9 cellular contexts compared by ENCODE assay signal in the genomic region with DNA sequence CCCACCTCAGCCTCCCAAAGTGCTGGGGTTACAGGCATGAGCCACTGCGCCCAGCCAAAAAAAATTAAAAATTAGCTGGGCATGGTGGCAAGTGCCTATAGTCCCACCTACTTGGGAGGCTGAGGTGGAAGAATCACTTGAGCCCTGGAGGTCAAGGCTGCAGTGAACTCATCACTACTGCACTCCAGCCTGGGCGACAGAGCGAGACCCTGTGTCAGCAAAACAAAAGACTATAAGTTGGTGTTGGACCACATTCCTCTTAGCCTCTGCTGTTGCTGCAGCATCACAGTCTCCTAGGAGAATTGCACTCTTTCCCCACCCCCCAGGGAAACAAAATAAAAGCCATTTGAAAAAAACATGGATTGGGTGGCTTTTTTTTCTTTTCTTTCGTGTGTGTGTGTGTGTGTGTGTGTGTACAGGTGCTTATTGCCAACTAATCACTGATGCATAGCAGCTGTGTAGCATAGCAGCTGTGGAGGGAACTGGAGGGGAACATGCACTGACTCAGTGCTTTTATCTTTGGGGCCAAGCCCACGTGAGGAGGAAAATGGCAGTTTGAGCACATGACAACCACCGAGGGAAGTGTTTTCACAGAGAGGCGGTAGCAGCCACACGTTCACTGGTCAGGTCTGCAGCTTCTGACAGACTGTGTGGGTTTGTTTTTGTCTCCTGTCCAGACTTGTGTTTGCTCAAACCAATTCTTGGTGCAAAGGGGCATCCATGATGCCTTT. TPM values are rescaled to one million over a fixed set of nuclear protein-coding genes. Genes with fewer than 3 reads are reported as not detected.
DNase-seq lines count a peak whose midpoint lies in the region; ATAC-seq, FAIRE-seq and TF ChIP-seq lines count a peak whose summit lies in the region.
"Had no signal": no experiment of that assay in that cellular context is flagged by ENCODE, and none has a peak within 500 bp of the region (broad histone marks: within the 10 kb centered on the region; RNA-seq: fewer than 3 reads in every experiment).

No MANE protein-coding gene starts in this region.

- ATAC-seq in GM19467 (IDR thresholded peaks at IDR 0.05; ENCODE audit: unreplicated experiment) = peak; percentile 32

- peaks cover 17% of the 10 kb centered on the region for H3K4me1 Mint-ChIP-seq in activated CD4-positive, alpha-beta T cell treated with anti-CD3 and anti-CD28 coated beads, Interleukin-2, amount 10 ng/mL, durations not matched to agents 24 days and 14 days

- peak; percentile 9 for DNase-seq in A172 (ENCODE audit: low spot score)
- no peak for DNase-seq in AG08396 (ENCODE audit: low spot score)
- DNase-seq in kidney = no peak
- DNase-seq in activated CD4-positive, alpha-beta T cell treated with anti-CD3 and anti-CD28 coated beads, Interleukin-2, amount 10 ng/mL, durations not matched to agents 24 days and 14 days = no peak
- DNase-seq in activated CD4-positive, alpha-beta T cell treated with anti-CD3 and anti-CD28 coated beads for 1 hour = no peak

- FAIRE-seq in kidney (lab: Jason Lieb, UNC) = no peak

- no peak overlapping the region for H3K4me3 Mint-ChIP-seq in activated CD4-positive, alpha-beta T cell treated with anti-CD3 and anti-CD28 coated beads, Interleukin-2, amount 10 ng/mL, durations not matched to agents 24 days and 14 days

- no peak overlapping the region for H3K9ac ChIP-seq in kidney (ENCODE audit: low read length in 2 of 2)

- intact Hi-C loops in kidney (cut with DNase I) = no loop called here
- intact Hi-C loops in activated CD4-positive, alpha-beta T cell treated with anti-CD3 and anti-CD28 coated beads, Interleukin-2, amount 10 ng/mL, durations not matched to agents 24 days and 14 days (cut with micrococcal nuclease) = no loop called here

- no peaks in the 10 kb centered on the region for H3K9me3 ChIP-seq in KOPT-K1 (ENCODE audit: insufficient read depth, low read length, poor library complexity, severe bottlenecking)
- H3K9me3 ChIP-seq in kidney (ENCODE audit: control insufficient read depth in 1 of 2, low read length in 2 of 2) = no peaks in the 10 kb centered on the region

- H3K36me3 ChIP-seq in KOPT-K1 (ENCODE audit: insufficient read depth, low read length) (peaks cover 7% of the 10 kb centered on the region; the same call in 1 of the 2 replicates), kidney (ENCODE audit: control insufficient read depth in 1 of 2, insufficient read depth in 2 of 2, low read length in 2 of 2) (no peaks in the 10 kb centered on the region)

- H3K4me1 ChIP-seq in kidney (ENCODE audit: control insufficient read depth in 1 of 2, insufficient read depth in 1 of 2, low read depth in 1 of 2, low read length in 2 of 2) = no peaks in the 10 kb centered on the region

- TF ChIP-seq CTCF in VCaP (conservative IDR thresholded peaks at IDR 0.05) (no peak), kidney (IDR thresholded peaks at IDR 0.05; ENCODE audit: borderline replicate concordance, extremely low read depth, insufficient read depth) (no peak)

- H3K27me3 Mint-ChIP-seq in activated CD4-positive, alpha-beta T cell treated with anti-CD3 and anti-CD28 coated beads, Interleukin-2, amount 10 ng/mL, durations not matched to agents 24 days and 14 days = no peaks in the 10 kb centered on the region

- H3K27ac ChIP-seq in KOPT-K1 (ENCODE audit: low read depth, low read length, poor library complexity, severe bottlenecking) (peak overlapping the region; percentile 67), VCaP (peak overlapping the region; percentile 29; the same call in 1 of the 2 replicates), kidney (ENCODE audit: low read depth in 2 of 2, low read length in 2 of 2) (no peak overlapping the region)
- H3K27ac ChIP-seq: C4-2B had no signal

- no peak overlapping the region for H3K27ac Mint-ChIP-seq in activated CD4-positive, alpha-beta T cell treated with anti-CD3 and anti-CD28 coated beads, Interleukin-2, amount 10 ng/mL, durations not matched to agents 24 days and 14 days

- no peaks in the 10 kb centered on the region for H3K36me3 Mint-ChIP-seq in activated CD4-positive, alpha-beta T cell treated with anti-CD3 and anti-CD28 coated beads, Interleukin-2, amount 10 ng/mL, durations not matched to agents 24 days and 14 days (ENCODE audit: low read depth)

- H3K9me3 Mint-ChIP-seq in activated CD4-positive, alpha-beta T cell treated with anti-CD3 and anti-CD28 coated beads, Interleukin-2, amount 10 ng/mL, durations not matched to agents 24 days and 14 days = no peaks in the 10 kb centered on the region

- no peak overlapping the region for H3K4me3 ChIP-seq in kidney (ENCODE audit: low read length in 2 of 2)

RNA-seq across cellular contexts. Expression of a gene that starts 27.5 kb away (rescaled TPM):
- 2.2 and 5.1 TPM in 2 replicates for total RNA-seq in A172 (2014; rRNA removed; shearing (Covaris generic))
- 10.4 TPM for total RNA-seq in kidney
- 11.0 TPM for polyA plus RNA-seq in kidney (ENCODE audit: insufficient read depth, low read depth, low replicate concordance)
- total RNA-seq in activated CD4-positive, alpha-beta T cell treated with anti-CD3 and anti-CD28 coated beads, Interleukin-2, amount 10 ng/mL, durations not matched to agents 24 days and 14 days = 11.7 TPM in 2 replicates

RNA-seq across cellular contexts. Expression of a gene that starts 32.9 kb away (rescaled TPM):
- total RNA-seq in A172 (2014; rRNA removed; shearing (Covaris generic)) = 0.36 and 0.55 TPM in 2 replicates
- total RNA-seq in kidney = 0.94 TPM
- 0.41 TPM for polyA plus RNA-seq in kidney (ENCODE audit: insufficient read depth, low read depth, low replicate concordance)
- total RNA-seq in activated CD4-positive, alpha-beta T cell treated with anti-CD3 and anti-CD28 coated beads, Interleukin-2, amount 10 ng/mL, durations not matched to agents 24 days and 14 days = 0.17 and 0.44 TPM in 2 replicates

Comparison
In these comparisons a context has a peak if more than half of its experiments do, and no peak if none do; other contexts are left out.
1. H3K27ac ChIP-seq: peak in KOPT-K1 (single experiment) and VCaP (single experiment); none in kidney (0 of 2).